32 cellular contexts compared by ENCODE assay signal in genomic region chr10:4095171-4095570, GRCh38.
DNase-seq lines count a peak whose midpoint lies in the region; ATAC-seq and TF ChIP-seq lines count a peak whose summit lies in the region.
"Had no signal": no experiment of that assay in that cellular context is flagged by ENCODE, and none has a peak within 500 bp of the region (broad histone marks: within the 10 kb centered on the region; RNA-seq: fewer than 3 reads in every experiment).

No MANE protein-coding gene starts in this region.

- DNase-seq in EH (ENCODE audit: low read depth) (peak; percentile 46), RPMI7951 (ENCODE audit: low read depth) (peak; percentile 51), foreskin melanocyte (peak; percentile 69), WTC11 (ENCODE audit: low spot score) (no peak), 8988T (no peak), body of pancreas (no peak)
- DNase-seq: ACHN; AML-193; BE2C; C1 segment of cervical spinal cord; Caco-2; Calu3; CD4-positive, alpha-beta memory T cell; CD4-positive, alpha-beta T cell; CD4-positive, CD25-positive, alpha-beta regulatory T cell; CD8-positive, alpha-beta memory T cell; CD8-positive, alpha-beta T cell; COR-L47; DMS 273 treated with DMSO at 0.1 percent for 48 hours; DMS153; DMS53; DMS79; DMS79 treated with DMSO at 0.1 percent for 48 hours; DND-41; EL had no signal

- H3K9me3 ChIP-seq in body of pancreas: no peaks in the 10 kb centered on the region
- H3K9me3 ChIP-seq: A549; BE2C; BLaER1; BLaER1 treated with 17β-estradiol and CSF1 and Interleukin-3, amounts not matched to agents 10 nM and 100 nM; Caco-2 had no signal

- intact Hi-C loops in body of pancreas (cut with DNase I): no loop called here

- H3K4me3 Mint-ChIP-seq in WTC11: no peak overlapping the region
- H3K4me3 Mint-ChIP-seq: B cell; CD14-positive monocyte; CD4-positive, alpha-beta memory T cell; CD4-positive, alpha-beta T cell; CD4-positive, CD25-positive, alpha-beta regulatory T cell; CD8-positive, alpha-beta memory T cell; CD8-positive, alpha-beta T cell had no signal

- TF ChIP-seq CTCF in WTC11 (IDR thresholded peaks at IDR 0.05): no peak
- no peak for TF ChIP-seq CTCF in body of pancreas (IDR thresholded peaks at IDR 0.05)

- ATAC-seq in WTC11: no peak
- no peak for ATAC-seq in body of pancreas
- ATAC-seq: A549; CD8-positive, alpha-beta T cell had no signal

- no peak overlapping the region for H3K27ac ChIP-seq in body of pancreas
- H3K27ac ChIP-seq: 22Rv1, A549, BLaER1, C4-2B had no signal

- H3K27me3 Mint-ChIP-seq in WTC11 (ENCODE audit: low read depth): no peaks in the 10 kb centered on the region
- H3K27me3 Mint-ChIP-seq: B cell; CD4-positive, alpha-beta memory T cell; CD4-positive, alpha-beta T cell; CD4-positive, CD25-positive, alpha-beta regulatory T cell; CD8-positive, alpha-beta memory T cell had no signal

- no peaks in the 10 kb centered on the region; the same call in 1 of the 2 replicates for H3K4me1 Mint-ChIP-seq in WTC11
- H3K4me1 Mint-ChIP-seq: B cell had no signal

- no peak overlapping the region for H3K4me3 ChIP-seq in body of pancreas
- H3K4me3 ChIP-seq: A549; BLaER1; BLaER1 treated with 17β-estradiol and CSF1 and Interleukin-3, amounts not matched to agents 10 nM and 100 nM had no signal

- H3K27me3 ChIP-seq in body of pancreas: no peaks in the 10 kb centered on the region
- H3K27me3 ChIP-seq: BLaER1; BLaER1 treated with 17β-estradiol and CSF1 and Interleukin-3, amounts not matched to agents 10 nM and 100 nM had no signal

- no peaks in the 10 kb centered on the region for H3K36me3 Mint-ChIP-seq in WTC11
- H3K36me3 Mint-ChIP-seq: CD14-positive monocyte; CD4-positive, alpha-beta memory T cell; CD8-positive, alpha-beta T cell had no signal

- TF ChIP-seq POLR2A in body of pancreas (IDR thresholded peaks at IDR 0.05): no peak

- no peak overlapping the region for H3K27ac Mint-ChIP-seq in WTC11
- H3K27ac Mint-ChIP-seq: B cell; CD14-positive monocyte; CD4-positive, alpha-beta memory T cell; CD4-positive, alpha-beta T cell; CD4-positive, CD25-positive, alpha-beta regulatory T cell; CD8-positive, alpha-beta memory T cell; CD8-positive, alpha-beta T cell had no signal

- WGBS in body of pancreas, 2 donors: 71 to 84% methylated on average over 4 of the region's 4 CpGs

- H3K4me1 ChIP-seq in body of pancreas: no peaks in the 10 kb centered on the region
- H3K4me1 ChIP-seq: A549, BE2C, BLaER1, Caco-2 had no signal

- CTCF ChIA-PET in WTC11 (lab: Charles Lee): no interaction called here

- H3K36me3 ChIP-seq in body of pancreas (replicated peaks in 1 of 2; ENCODE audit: insufficient read depth in 1 of 2, low read depth in 2 of 2): no peaks in the 10 kb centered on the region
- H3K36me3 ChIP-seq: BE2C; BLaER1; BLaER1 treated with 17β-estradiol and CSF1 and Interleukin-3, amounts not matched to agents 10 nM and 100 nM had no signal

- H3K9me3 Mint-ChIP-seq in WTC11: 0 out of 2 replicates have a peak, but pooled peaks cover 4% of the 10 kb centered on the region
- H3K9me3 Mint-ChIP-seq: CD4-positive, alpha-beta memory T cell; CD4-positive, alpha-beta T cell; CD8-positive, alpha-beta memory T cell; CD8-positive, alpha-beta T cell had no signal

- POLR2A ChIA-PET in WTC11 (lab: Charles Lee): no interaction called here

TF ChIP-seq in WTC11, 78 proteins besides CTCF, POLR2A, EP300 and RAD21 (continues in another document):
- TF ChIP-seq ETV6 (CRISPR knock-in tag; IDR thresholded peaks at IDR 0.05): no peak
- no peak for TF ChIP-seq E2F4 (CRISPR knock-in tag; IDR thresholded peaks at IDR 0.05; ENCODE audit: borderline replicate concordance, low read depth)
- TF ChIP-seq ATF1 (CRISPR knock-in tag; IDR thresholded peaks at IDR 0.05): no peak
- no peak for TF ChIP-seq E2F1 (CRISPR knock-in tag; IDR thresholded peaks at IDR 0.05)
- TF ChIP-seq MXD4 (CRISPR knock-in tag; IDR thresholded peaks at IDR 0.05; ENCODE audit: borderline replicate concordance): no peak
- no peak for TF ChIP-seq ZNF425 (CRISPR knock-in tag; conservative IDR thresholded peaks at IDR 0.05)
- TF ChIP-seq RORB (CRISPR knock-in tag; IDR thresholded peaks at IDR 0.05): no peak
- TF ChIP-seq IRF1 (CRISPR knock-in tag; IDR thresholded peaks at IDR 0.05): no peak
- no peak for TF ChIP-seq ZNF512 (CRISPR knock-in tag; IDR thresholded peaks at IDR 0.05; ENCODE audit: borderline replicate concordance)
- TF ChIP-seq NR1H2 (CRISPR knock-in tag; IDR thresholded peaks at IDR 0.05): no peak
- no peak for TF ChIP-seq IRF2 (CRISPR knock-in tag; IDR thresholded peaks at IDR 0.05; ENCODE audit: borderline replicate concordance, low read depth)
- TF ChIP-seq TEAD1 (CRISPR knock-in tag; IDR thresholded peaks at IDR 0.05): no peak
- no peak for TF ChIP-seq MAX (CRISPR knock-in tag; IDR thresholded peaks at IDR 0.05)
- no peak for TF ChIP-seq JAZF1 (CRISPR knock-in tag; IDR thresholded peaks at IDR 0.05)
- no peak for TF ChIP-seq ZNF423 (CRISPR knock-in tag; IDR thresholded peaks at IDR 0.05)
- no peak for TF ChIP-seq TCF7 (CRISPR knock-in tag; IDR thresholded peaks at IDR 0.05; ENCODE audit: low read depth)

Comparison
In these comparisons a context has a peak if more than half of its experiments do, and no peak if none do; other contexts are left out.
1. DNase-seq: peak in EH (single experiment), RPMI7951 (single experiment) and foreskin melanocyte (single experiment); none in WTC11 (single experiment), 8988T (single experiment) and body of pancreas (0 of 4).